ENCODE assay signal across 1 cellular context in genomic region chr17:21194210-21194609, GRCh38.
TF ChIP-seq lines count a peak whose summit lies in the region.

No MANE protein-coding gene starts in this region.

TF ChIP-seq in WTC11, 78 proteins besides CTCF, POLR2A, EP300 and RAD21 (continued from another document):
- no peak for TF ChIP-seq FOXK1 (CRISPR knock-in tag; IDR thresholded peaks at IDR 0.05)
- TF ChIP-seq PRRX2 (CRISPR knock-in tag; IDR thresholded peaks at IDR 0.05): no peak
